In genomic region chr4:83340692-83341343, GRCh38 we compare ENCODE assay signal across 10 cellular contexts. TPM values are rescaled to one million over a fixed set of nuclear protein-coding genes. Genes with fewer than 3 reads are reported as not detected.
DNase-seq lines count a peak whose midpoint lies in the region; ATAC-seq and TF ChIP-seq lines count a peak whose summit lies in the region.
"Had no signal": no experiment of that assay in that cellular context is flagged by ENCODE, and none has a peak within 500 bp of the region (broad histone marks: within the 10 kb centered on the region; RNA-seq: fewer than 3 reads in every experiment).

No MANE protein-coding gene starts in this region.

- peaks cover 0 to 16% (median 0%) of the 10 kb centered on the region in 4 donors for H3K9me3 ChIP-seq in tibial nerve

- peaks cover 26% of the 10 kb centered on the region for H3K27me3 Mint-ChIP-seq in activated T-helper 1 cell treated with anti-CD3 and anti-CD28 coated beads, Interleukin-12 subunit alpha, Interleukin-12 subunit beta, Interleukin-2, Interleukin-4 antibody, amounts not matched to agents 30 ng/mL and 10 ng/mL and 1 ng/mL, durations not matched to agents 14 hours and 24 hours and 36 hours (ENCODE audit: insufficient read depth)
- no peaks in the 10 kb centered on the region for H3K27me3 Mint-ChIP-seq in MCF 10A (ENCODE audit: insufficient read depth, unreplicated experiment)

- no peak for TF ChIP-seq CTCF in MCF 10A (IDR thresholded peaks at IDR 0.05; ENCODE audit: unreplicated experiment)
- no peak for TF ChIP-seq CTCF in tibial nerve (IDR thresholded peaks at IDR 0.05)

- H3K36me3 Mint-ChIP-seq in activated T-helper 1 cell treated with anti-CD3 and anti-CD28 coated beads, Interleukin-12 subunit alpha, Interleukin-12 subunit beta, Interleukin-2, Interleukin-4 antibody, amounts not matched to agents 30 ng/mL and 10 ng/mL and 1 ng/mL, durations not matched to agents 14 hours and 24 hours and 36 hours (ENCODE audit: low read depth): peaks cover 3% of the 10 kb centered on the region
- no peaks in the 10 kb centered on the region for H3K36me3 Mint-ChIP-seq in MCF 10A (ENCODE audit: insufficient read depth, unreplicated experiment)

- CTCF ChIA-PET in MCF 10A (lab: Yijun Ruan, JAX): no interaction called here

- peak; percentile 35 for DNase-seq in activated T-cell treated with anti-CD3 and anti-CD28 coated beads for 24 hours (ENCODE audit: low read depth)
- no peak for DNase-seq in activated T-cell treated with anti-CD3 and anti-CD28 coated beads for 4 hours
- peak; percentile 48 for DNase-seq in activated T-helper 1 cell treated with anti-CD3 and anti-CD28 coated beads, Interleukin-12 subunit alpha, Interleukin-12 subunit beta, Interleukin-2, Interleukin-4 antibody, amounts not matched to agents 30 ng/mL and 10 ng/mL and 1 ng/mL, durations not matched to agents 14 hours and 24 hours and 36 hours (ENCODE audit: low spot score)
- DNase-seq in stimulated activated naive CD8-positive, alpha-beta T cell treated with anti-CD3 and anti-CD28 coated beads, Interleukin-15, Interleukin-2, amounts not matched to agents 100 U/mL and 50 U/mL, for 24 hours: peak; percentile 45
- no peak for DNase-seq in MCF 10A (ENCODE audit: unreplicated experiment)
- no peak for DNase-seq in tibial nerve (ENCODE audit: low spot score in 2 of 2)
- DNase-seq in NCI-H187 (lab: John Stamatoyannopoulos, UW): no peak
- DNase-seq: mucosa of descending colon, NCI-H345 had no signal

- peaks cover 30% of the 10 kb centered on the region for H3K4me1 Mint-ChIP-seq in activated T-helper 1 cell treated with anti-CD3 and anti-CD28 coated beads, Interleukin-12 subunit alpha, Interleukin-12 subunit beta, Interleukin-2, Interleukin-4 antibody, amounts not matched to agents 30 ng/mL and 10 ng/mL and 1 ng/mL, durations not matched to agents 14 hours and 24 hours and 36 hours (ENCODE audit: low read depth)
- no peaks in the 10 kb centered on the region for H3K4me1 Mint-ChIP-seq in MCF 10A (ENCODE audit: insufficient read depth, unreplicated experiment)

- peak; percentile 70 for ATAC-seq in HG03469 (IDR thresholded peaks at IDR 0.05; ENCODE audit: unreplicated experiment)
- ATAC-seq in stimulated activated naive CD8-positive, alpha-beta T cell treated with anti-CD3 and anti-CD28 coated beads, Interleukin-15, Interleukin-2, amounts not matched to agents 100 U/mL and 50 U/mL, for 24 hours: peak; percentile 99
- ATAC-seq: mucosa of descending colon had no signal

- no peaks in the 10 kb centered on the region for H3K27me3 ChIP-seq in tibial nerve

- no peaks in the 10 kb centered on the region for H3K36me3 ChIP-seq in tibial nerve

- TF ChIP-seq EP300 in tibial nerve (IDR thresholded peaks at IDR 0.05): no peak

- 43 to 49% methylated on average over 2 of the region's 2 CpGs for WGBS in tibial nerve, 2 donors

- no TSS peak for BruUV-seq in MCF 10A (replicated peaks; lab: Mats Ljungman, UMichigan)

- H3K4me3 ChIP-seq in tibial nerve: no peak overlapping the region
- H3K4me3 ChIP-seq: mucosa of descending colon had no signal

- peaks cover 36% of the 10 kb centered on the region for H3K9me3 Mint-ChIP-seq in activated T-helper 1 cell treated with anti-CD3 and anti-CD28 coated beads, Interleukin-12 subunit alpha, Interleukin-12 subunit beta, Interleukin-2, Interleukin-4 antibody, amounts not matched to agents 30 ng/mL and 10 ng/mL and 1 ng/mL, durations not matched to agents 14 hours and 24 hours and 36 hours
- no peaks in the 10 kb centered on the region for H3K9me3 Mint-ChIP-seq in MCF 10A (ENCODE audit: unreplicated experiment)

- POLR2A ChIA-PET in MCF 10A (lab: Yijun Ruan, JAX): interaction anchor here (0.6 to 0.7 kb wide), 3 partner anchors 15 to 144 kb away, joined by 3 to 5 read pairs (median 4); no protein-coding TSS in a partner anchor

- intact Hi-C loops in activated T-helper 1 cell treated with anti-CD3 and anti-CD28 coated beads, Interleukin-12 subunit alpha, Interleukin-12 subunit beta, Interleukin-2, Interleukin-4 antibody, amounts not matched to agents 30 ng/mL and 10 ng/mL and 1 ng/mL, durations not matched to agents 14 hours and 24 hours and 36 hours (cut with micrococcal nuclease): loop anchor here (1.0 to 5.0 kb wide), 8 partner anchors 9 to 124 kb away; partner anchors contain the start of genes COQ2 and HELQ
- intact Hi-C loops in MCF 10A (cut with micrococcal nuclease): no loop called here

- TF ChIP-seq POLR2A in tibial nerve (IDR thresholded peaks at IDR 0.05): no peak

- no peaks in the 10 kb centered on the region for H3K4me1 ChIP-seq in tibial nerve

- peak overlapping the region; percentile 23 for H3K4me3 Mint-ChIP-seq in activated T-helper 1 cell treated with anti-CD3 and anti-CD28 coated beads, Interleukin-12 subunit alpha, Interleukin-12 subunit beta, Interleukin-2, Interleukin-4 antibody, amounts not matched to agents 30 ng/mL and 10 ng/mL and 1 ng/mL, durations not matched to agents 14 hours and 24 hours and 36 hours
- H3K4me3 Mint-ChIP-seq in MCF 10A (ENCODE audit: unreplicated experiment): no peak overlapping the region

- peak overlapping the region; percentile 98 for H3K27ac Mint-ChIP-seq in activated T-helper 1 cell treated with anti-CD3 and anti-CD28 coated beads, Interleukin-12 subunit alpha, Interleukin-12 subunit beta, Interleukin-2, Interleukin-4 antibody, amounts not matched to agents 30 ng/mL and 10 ng/mL and 1 ng/mL, durations not matched to agents 14 hours and 24 hours and 36 hours
- no peak overlapping the region for H3K27ac Mint-ChIP-seq in MCF 10A (ENCODE audit: low read depth, unreplicated experiment)

- no peak overlapping the region for H3K27ac ChIP-seq in tibial nerve

RNA-seq across cellular contexts. Expression of gene HPSE, which starts 6.2 kb away (rescaled TPM):
- 23.1 and 24.1 TPM in 2 replicates for total RNA-seq in activated T-helper 1 cell treated with anti-CD3 and anti-CD28 coated beads, Interleukin-12 subunit alpha, Interleukin-12 subunit beta, Interleukin-2, Interleukin-4 antibody, amounts not matched to agents 30 ng/mL and 10 ng/mL and 1 ng/mL, durations not matched to agents 14 hours and 24 hours and 36 hours
- 5.5 and 6.0 TPM in 2 replicates for total RNA-seq in MCF 10A (2022)
- total RNA-seq in tibial nerve: 1 to 10 TPM; 2.0 to 3.0 (median 2.7) TPM

RNA-seq across cellular contexts. Expression of gene COQ2, which starts 56.2 kb away (rescaled TPM):
- total RNA-seq in activated T-helper 1 cell treated with anti-CD3 and anti-CD28 coated beads, Interleukin-12 subunit alpha, Interleukin-12 subunit beta, Interleukin-2, Interleukin-4 antibody, amounts not matched to agents 30 ng/mL and 10 ng/mL and 1 ng/mL, durations not matched to agents 14 hours and 24 hours and 36 hours: 22.5 and 22.6 TPM in 2 replicates
- total RNA-seq in MCF 10A (2022): 18.0 and 27.8 TPM in 2 replicates
- 10 to 100 TPM in 3 of 4 donors, 1 to 10 TPM in 1; 9.2 to 17.7 (median 11.6) TPM for total RNA-seq in tibial nerve

Comparison
In these comparisons a context has a peak if more than half of its experiments do, and no peak if none do; other contexts are left out.
1. DNase-seq: peak in activated T-cell treated with anti-CD3 and anti-CD28 coated beads for 24 hours (single experiment), activated T-helper 1 cell treated with anti-CD3 and anti-CD28 coated beads, Interleukin-12 subunit alpha, Interleukin-12 subunit beta, Interleukin-2, Interleukin-4 antibody, amounts not matched to agents 30 ng/mL and 10 ng/mL and 1 ng/mL, durations not matched to agents 14 hours and 24 hours and 36 hours (single experiment) and stimulated activated naive CD8-positive, alpha-beta T cell treated with anti-CD3 and anti-CD28 coated beads, Interleukin-15, Interleukin-2, amounts not matched to agents 100 U/mL and 50 U/mL, for 24 hours (single experiment); none in activated T-cell treated with anti-CD3 and anti-CD28 coated beads for 4 hours (single experiment), MCF 10A (single experiment), tibial nerve (0 of 2) and NCI-H187 (0 of 2).